8 cellular contexts compared by ENCODE assay signal in genomic region chr16:10536328-10536727, GRCh38. TPM values are rescaled to one million over a fixed set of nuclear protein-coding genes. Genes with fewer than 3 reads are reported as not detected.
DNase-seq lines count a peak whose midpoint lies in the region; ATAC-seq, FAIRE-seq and TF ChIP-seq lines count a peak whose summit lies in the region.
"Not testable (repeated sequence)": the region's sequence is repeated elsewhere in the genome, so short reads cannot be mapped to it uniquely, and the experiment has no call there.
"Had no signal": no experiment of that assay in that cellular context is flagged by ENCODE, and none has a peak within 500 bp of the region (broad histone marks: within the 10 kb centered on the region; RNA-seq: fewer than 3 reads in every experiment).

No MANE protein-coding gene starts in this region.

- not testable (repeated sequence) for TF ChIP-seq RAD21 in GM12878 (IDR thresholded peaks at IDR 0.05; ENCODE audit: insufficient read depth, low read depth, low read length)

- BruUV-seq in PC-9 (replicated peaks; lab: Mats Ljungman, UMichigan); GM12878 (replicated peaks; lab: Mats Ljungman, UMichigan): not testable (repeated sequence)

- not testable (repeated sequence) for H3K27ac Mint-ChIP-seq in activated CD8-positive, alpha-beta T cell treated with anti-CD3 and anti-CD28 coated beads for 36 hours

- H3K27ac ChIP-seq in PC-9 (0 out of 2 replicates have a peak overlapping the region, but pooled peaks have one; percentile 13), GM12878 (ENCODE audit: control insufficient read depth, insufficient read depth) (peak overlapping the region; percentile 20; the same call in 1 of the 2 replicates), esophagus (ENCODE audit: low read depth in 2 of 2, low read length in 1 of 2) (peak overlapping the region; percentile 82 to 84), lower lobe of right lung (peak overlapping the region; percentile 31)
- not testable (repeated sequence) for H3K27ac ChIP-seq in foreskin keratinocyte

- not testable (repeated sequence) for H2AFZ ChIP-seq in PC-9; GM12878 (ENCODE audit: control insufficient read depth, low read depth, low read length)

- FAIRE-seq in GM12878 (lab: Jason Lieb, UNC) = not testable (repeated sequence)

- H3K27me3 Mint-ChIP-seq in activated CD8-positive, alpha-beta T cell treated with anti-CD3 and anti-CD28 coated beads for 36 hours = not testable (repeated sequence)

- not testable (repeated sequence) for H3K36me3 Mint-ChIP-seq in activated CD8-positive, alpha-beta T cell treated with anti-CD3 and anti-CD28 coated beads for 36 hours (ENCODE audit: low read depth)

- H3K4me3 ChIP-seq in GM12865 (ENCODE audit: low read depth, low read length); PC-9; GM12878; esophagus (ENCODE audit: low read depth in 1 of 2, low read length in 2 of 2); lower lobe of right lung: not testable (repeated sequence)

- not testable (repeated sequence) for TF ChIP-seq POLR2A in GM12878 (IDR thresholded peaks at IDR 0.05; ENCODE audit: low read depth, low read length)

- H3K9me3 Mint-ChIP-seq in activated CD8-positive, alpha-beta T cell treated with anti-CD3 and anti-CD28 coated beads for 36 hours = not testable (repeated sequence)

- WGBS in GM12878 (ENCODE audit: insufficient coverage, insufficient replicate concordance, low lambda C conversion rate, missing lambda C conversion rate) = 39% methylated on average over 6 of the region's 6 CpGs
- 63 to 81% methylated on average over 6 of the region's 6 CpGs for WGBS in esophagus, 2 donors

- SMC1A ChIA-PET in GM12878 (lab: Charles Lee; ENCODE audit: uncharacterized antibody, unreplicated experiment) = interaction anchor here (0.7 to 0.9 kb wide), 2 partner anchors 17 to 21 kb away, joined by 3 to 4 read pairs; no protein-coding TSS in a partner anchor

- CTCF ChIA-PET in PC-9 (lab: Charles Lee); activated CD8-positive, alpha-beta T cell treated with anti-CD3 and anti-CD28 coated beads for 36 hours (lab: Charles Lee): not testable (repeated sequence)
- CTCF ChIA-PET in GM12878 (lab: Yijun Ruan, JAX) = interaction anchor here (1.1 to 1.8 kb wide), 2 partner anchors 13 to 200 kb away, joined by 3 to 6 read pairs; no protein-coding TSS in a partner anchor

- H3K9me2 ChIP-seq in PC-9 (ENCODE audit: insufficient read depth) = not testable (repeated sequence)

- peaks cover 18% of the 10 kb centered on the region; the same call in 1 of the 2 replicates for H3K36me3 ChIP-seq in PC-9 (ENCODE audit: low read depth)
- not testable (repeated sequence) for H3K36me3 ChIP-seq in GM12878 (ENCODE audit: control insufficient read depth in 2 of 2, insufficient read depth in 2 of 2, low read length in 1 of 2)
- H3K36me3 ChIP-seq in esophagus (ENCODE audit: control insufficient read depth in 2 of 2, insufficient read depth in 2 of 2, low read length in 1 of 2) = peaks cover 0 to 46% of the 10 kb centered on the region in 2 donors
- peaks cover 100% of the 10 kb centered on the region for H3K36me3 ChIP-seq in lower lobe of right lung

- peaks cover 38% of the 10 kb centered on the region for H3F3A ChIP-seq in PC-9 (ENCODE audit: insufficient read depth, low read depth)

- not testable (repeated sequence) for TF ChIP-seq EP300 in GM12878 (IDR thresholded peaks at IDR 0.05; ENCODE audit: borderline replicate concordance in 1 of 2, control insufficient read depth in 1 of 2, low read depth in 2 of 2, low read length in 2 of 2)

- peaks cover 81% of the 10 kb centered on the region for H3K4me1 ChIP-seq in PC-9 (replicated peaks; ENCODE audit: insufficient read depth)
- H3K4me1 ChIP-seq in GM12878 (ENCODE audit: control insufficient read depth, insufficient read depth, low read length); lower lobe of right lung: not testable (repeated sequence)
- H3K4me1 ChIP-seq in esophagus (ENCODE audit: control insufficient read depth in 2 of 2, insufficient read depth in 2 of 2, low read length in 1 of 2) = peaks cover 4 to 26% of the 10 kb centered on the region in 2 donors
- peaks cover 10% of the 10 kb centered on the region for H3K4me1 ChIP-seq in foreskin keratinocyte

- not testable (repeated sequence) for ATAC-seq in activated CD8-positive, alpha-beta T cell treated with anti-CD3 and anti-CD28 coated beads for 36 hours; lower lobe of right lung
- ATAC-seq in GM12878 (peak; percentile 45), foreskin keratinocyte (peak; percentile 30)

- H4K20me1 ChIP-seq in PC-9 (ENCODE audit: insufficient read depth); GM12878 (ENCODE audit: control insufficient read depth, insufficient read depth): not testable (repeated sequence)

- intact Hi-C loops in PC-9 (cut with micrococcal nuclease; ENCODE audit: unreplicated experiment); activated CD8-positive, alpha-beta T cell treated with anti-CD3 and anti-CD28 coated beads for 36 hours (cut with micrococcal nuclease); lower lobe of right lung (cut with DNase I): not testable (repeated sequence)
- intact Hi-C loops in GM12878 (cut with micrococcal nuclease; ENCODE audit: unreplicated experiment) = loop anchor here (5.0 kb wide), 1 partner anchor 61 kb away; no protein-coding TSS in a partner anchor

- peaks cover 17% of the 10 kb centered on the region; the same call in 1 of the 2 replicates for H3K79me2 ChIP-seq in PC-9 (ENCODE audit: low read depth)
- H3K79me2 ChIP-seq in GM12878 (ENCODE audit: control insufficient read depth, insufficient read depth, low read length) = not testable (repeated sequence)

- not testable (repeated sequence) for H3K4me1 Mint-ChIP-seq in activated CD8-positive, alpha-beta T cell treated with anti-CD3 and anti-CD28 coated beads for 36 hours (ENCODE audit: low read depth)

- RAD21 ChIA-PET in GM12878 (lab: Charles Lee; ENCODE audit: unreplicated experiment) = not testable (repeated sequence)

- H3K9me3 ChIP-seq in PC-9 (ENCODE audit: insufficient read depth, low read depth); GM12878 (replicated peaks; ENCODE audit: control insufficient read depth, insufficient read depth, low read length); esophagus (ENCODE audit: control insufficient read depth in 2 of 2, insufficient read depth in 1 of 2, low read depth in 1 of 2, low read length in 1 of 2); lower lobe of right lung: not testable (repeated sequence)

- not testable (repeated sequence) for H3K4me2 ChIP-seq in PC-9; GM12878 (ENCODE audit: control insufficient read depth, insufficient read depth)

- H3K27me3 ChIP-seq in PC-9 (ENCODE audit: insufficient read depth, low read depth); GM12878 (replicated peaks in 1 of 2; ENCODE audit: control insufficient read depth in 2 of 2, insufficient read depth in 2 of 2, low read length in 1 of 2); esophagus (ENCODE audit: control insufficient read depth in 1 of 2, insufficient read depth in 2 of 2, low read length in 2 of 2); foreskin keratinocyte; lower lobe of right lung (ENCODE audit: low read depth): not testable (repeated sequence)

- DNase-seq in GM12865 (ENCODE audit: low read depth) (peak; percentile 8), foreskin keratinocyte (peak in 1 of 2 donors; percentile 22)
- not testable (repeated sequence) for DNase-seq in PC-9; GM12878 (ENCODE audit: low read depth, low spot score); lower lobe of right lung
- peak; percentile 30 for DNase-seq in activated CD8-positive, alpha-beta T cell treated with anti-CD3 and anti-CD28 coated beads for 36 hours

- POLR2A ChIA-PET in PC-9 (lab: Charles Lee; ENCODE audit: unreplicated experiment); GM12878 (lab: Charles Lee): not testable (repeated sequence)
- POLR2A ChIA-PET in activated CD8-positive, alpha-beta T cell treated with anti-CD3 and anti-CD28 coated beads for 36 hours (lab: Charles Lee) = interaction anchor here (0.6 kb wide), 1 partner anchor 376 kb away, joined by 3 read pairs; no protein-coding TSS in a partner anchor

- in situ Hi-C loops in GM12878 (cut with MboI) = not testable (repeated sequence)

- H3K4me3 Mint-ChIP-seq in activated CD8-positive, alpha-beta T cell treated with anti-CD3 and anti-CD28 coated beads for 36 hours = not testable (repeated sequence)

- not testable (repeated sequence) for TF ChIP-seq CTCF in GM12865 (IDR thresholded peaks at IDR 0.05; ENCODE audit: insufficient read depth, low read depth, low read length, missing control alignments); PC-9 (conservative IDR thresholded peaks at IDR 0.05); activated CD8-positive, alpha-beta T cell treated with anti-CD3 and anti-CD28 coated beads for 36 hours (IDR thresholded peaks at IDR 0.05); GM12878 (IDR thresholded peaks at IDR 0.05 in 2 of 3, conservative IDR thresholded peaks at IDR 0.05 in 1 of 3; ENCODE audit: control insufficient read depth in 2 of 3, extremely low read depth in 1 of 3, insufficient read depth in 1 of 3, low read depth in 3 of 3, low read length in 3 of 3); foreskin keratinocyte (conservative IDR thresholded peaks at IDR 0.05); lower lobe of right lung (IDR thresholded peaks at IDR 0.05)

- H3K9ac ChIP-seq in GM12878 (ENCODE audit: control insufficient read depth, insufficient read depth, low read length) = not testable (repeated sequence)

RNA-seq across cellular contexts. Expression of gene EMP2, which starts 44.1 kb away (rescaled TPM):
- 82.5 and 137 TPM in 2 replicates for total RNA-seq in PC-9 (2021)
- total RNA-seq in activated CD8-positive, alpha-beta T cell treated with anti-CD3 and anti-CD28 coated beads for 36 hours = not detected
- 0.95 and 1.0 TPM in 2 replicates for total RNA-seq in GM12878 (2013; cell fraction: nucleolus; rRNA removed)
- 3.2 and 3.4 TPM in 2 replicates for total RNA-seq in GM12878 (2014; rRNA removed)
- total RNA-seq in GM12878 (2014; rRNA removed; fragmentation: Illumina TruSeq; extraction: Trizol) = 2.6 and 2.9 TPM in 2 replicates
- total RNA-seq in GM12878 (2021) = 5.7 and 5.8 TPM in 2 replicates
- polyA plus RNA-seq in GM12878 (2011; ENCODE audit: low read depth) = 1.9 TPM
- 0.20 and 0.41 TPM in 2 replicates for polyA plus RNA-seq in GM12878 (2011; rRNA removed)
- polyA plus RNA-seq in GM12878 (2011; cell fraction: cytosol; rRNA removed) = 0.15 and 0.33 TPM in 2 replicates
- polyA plus RNA-seq in GM12878 (2011; cell fraction: nucleus; rRNA removed) = 0.26 and 0.31 TPM in 2 replicates
- 0.80 and 0.93 TPM in 2 replicates for polyA plus RNA-seq in GM12878 (2012)
- polyA plus RNA-seq in GM12878 (2014; fragmentation: Illumina TruSeq; extraction: Trizol) = 2.9 and 3.6 TPM in 2 replicates
- 1 to 10 TPM; 4.4 to 6.1 TPM for polyA plus RNA-seq in GM12878 (2014; fragmentation: Nextera tagmentation; extraction: Ambion mirVana)
- polyA plus RNA-seq in GM12878 (2014; rRNA removed) = 2.9 and 3.1 TPM in 2 replicates
- polyA plus RNA-seq in GM12878 (2016; fragmentation: Nextera tagmentation; extraction: Ambion mirVana) = 10 to 100 TPM in 1 of 2 experiments, 1 to 10 TPM in 1; 8.9 to 10.4 TPM
- polyA minus RNA-seq in GM12878 (2011; rRNA and poly(A)+ RNA removed) = 0.41 and 0.51 TPM in 2 replicates
- polyA minus RNA-seq in GM12878 (2011; cell fraction: cytosol; rRNA and poly(A)+ RNA removed) = 0.53 and 0.83 TPM in 2 replicates
- polyA minus RNA-seq in GM12878 (2011; cell fraction: nucleus; rRNA and poly(A)+ RNA removed) = 0.12 and 0.29 TPM in 2 replicates
- 10 to 100 TPM; 68.6 to 90.9 TPM for polyA plus RNA-seq in esophagus
- 30.8 and 31.7 TPM in 2 replicates for total RNA-seq in foreskin keratinocyte
- polyA plus RNA-seq in foreskin keratinocyte = 31.7 and 44.1 TPM in 2 replicates
- total RNA-seq in lower lobe of right lung = 518 TPM
- total RNA-seq: CD4-positive, alpha-beta memory T cell had no signal
- polyA plus RNA-seq: CD4-positive, alpha-beta memory T cell had no signal
